Comparison of ENCODE assay signal across 1 cellular context in genomic region chr2:219059725-219060682, GRCh38.
TF ChIP-seq lines count a peak whose summit lies in the region.

No MANE protein-coding gene starts in this region.

TF ChIP-seq in HepG2, 621 proteins besides CTCF, POLR2A, EP300 and RAD21 (continues in another document):
- TF ChIP-seq MEIS1 (CRISPR knock-in tag; IDR thresholded peaks at IDR 0.05; ENCODE audit: borderline replicate concordance) (no peak), WIZ (CRISPR knock-in tag; IDR thresholded peaks at IDR 0.05) (no peak), ZNF737 (CRISPR knock-in tag; IDR thresholded peaks at IDR 0.05; ENCODE audit: borderline replicate concordance) (0 out of 2 replicates have a peak, but pooled peaks have one; percentile 32), ZNF510 (CRISPR knock-in tag; IDR thresholded peaks at IDR 0.05; ENCODE audit: low read depth) (no peak), TEAD2 (CRISPR knock-in tag; IDR thresholded peaks at IDR 0.05) (no peak), ETV5 (CRISPR knock-in tag; IDR thresholded peaks at IDR 0.05; ENCODE audit: borderline replicate concordance) (no peak; the same call in 1 of the 2 replicates), RXRB (CRISPR knock-in tag; IDR thresholded peaks at IDR 0.05; ENCODE audit: borderline replicate concordance) (no peak), ZNF550 (CRISPR knock-in tag; IDR thresholded peaks at IDR 0.05; ENCODE audit: borderline replicate concordance) (no peak), RXRA (CRISPR knock-in tag; IDR thresholded peaks at IDR 0.05) (no peak), ZSCAN21 (CRISPR knock-in tag; IDR thresholded peaks at IDR 0.05; ENCODE audit: borderline replicate concordance) (no peak), GPN1 (CRISPR knock-in tag; IDR thresholded peaks at IDR 0.05; ENCODE audit: borderline replicate concordance) (no peak), PTBP1 (IDR thresholded peaks at IDR 0.05; ENCODE audit: low read depth, low read length, poor library complexity, severe bottlenecking) (no peak), DR1 (CRISPR knock-in tag; IDR thresholded peaks at IDR 0.05) (no peak), ZNF230 (CRISPR knock-in tag; IDR thresholded peaks at IDR 0.05) (no peak), ZFP37 (CRISPR knock-in tag; IDR thresholded peaks at IDR 0.05; ENCODE audit: borderline replicate concordance) (no peak), ZNF609 (CRISPR knock-in tag; IDR thresholded peaks at IDR 0.05; ENCODE audit: borderline replicate concordance) (0 out of 2 replicates have a peak, but pooled peaks have one; percentile 14), STAT5B (CRISPR knock-in tag; IDR thresholded peaks at IDR 0.05) (no peak), CHCHD3 (CRISPR knock-in tag; IDR thresholded peaks at IDR 0.05) (peak; percentile 73; the same call in 1 of the 2 replicates), TCF12 (IDR thresholded peaks at IDR 0.05) (no peak), TCF12 (CRISPR knock-in tag; IDR thresholded peaks at IDR 0.05) (no peak), SKI (IDR thresholded peaks at IDR 0.05; ENCODE audit: partially characterized antibody) (peak; percentile 5), ZNF207 (IDR thresholded peaks at IDR 0.05; ENCODE audit: borderline replicate concordance) (no peak), MYC (CRISPR knock-in tag; IDR thresholded peaks at IDR 0.05; ENCODE audit: borderline replicate concordance) (0 out of 2 replicates have a peak, but pooled peaks have one; percentile 12), USF2 (IDR thresholded peaks at IDR 0.05; ENCODE audit: low read depth, low read length) (no peak), USF2 (CRISPR knock-in tag; IDR thresholded peaks at IDR 0.05; ENCODE audit: borderline replicate concordance) (0 out of 2 replicates have a peak, but pooled peaks have one; percentile 55), ZKSCAN1 (IDR thresholded peaks at IDR 0.05; ENCODE audit: low read length) (no peak), PRDM4 (CRISPR knock-in tag; IDR thresholded peaks at IDR 0.05; ENCODE audit: borderline replicate concordance) (no peak), ZNF276 (CRISPR knock-in tag; IDR thresholded peaks at IDR 0.05; ENCODE audit: low read depth) (no peak), RFX3 (CRISPR knock-in tag; IDR thresholded peaks at IDR 0.05) (no peak), ZNF441 (CRISPR knock-in tag; IDR thresholded peaks at IDR 0.05; ENCODE audit: borderline replicate concordance) (no peak), EZH2 (conservative IDR thresholded peaks at IDR 0.05; ENCODE audit: low read depth, low read length) (peak; percentile 97), CBX2 (IDR thresholded peaks at IDR 0.05; ENCODE audit: low read depth, low read length) (peak; percentile 98), CBX2 (CRISPR knock-in tag; IDR thresholded peaks at IDR 0.05; ENCODE audit: low read depth) (peak; percentile 86; the same call in 1 of the 2 replicates), NFIB (CRISPR knock-in tag; IDR thresholded peaks at IDR 0.05; ENCODE audit: borderline replicate concordance) (no peak), ZNF557 (CRISPR knock-in tag; IDR thresholded peaks at IDR 0.05) (no peak), PAX8 (CRISPR knock-in tag; IDR thresholded peaks at IDR 0.05; ENCODE audit: borderline replicate concordance) (no peak), HDAC1 (CRISPR knock-in tag; IDR thresholded peaks at IDR 0.05) (0 out of 2 replicates have a peak, but pooled peaks have one; percentile 31), UBTF (CRISPR knock-in tag; IDR thresholded peaks at IDR 0.05) (no peak), MEIS2 (CRISPR knock-in tag; IDR thresholded peaks at IDR 0.05) (no peak), ATF5 (CRISPR knock-in tag; IDR thresholded peaks at IDR 0.05; ENCODE audit: low read depth) (peak; percentile 74; the same call in 1 of the 2 replicates), THRA (CRISPR knock-in tag; IDR thresholded peaks at IDR 0.05; ENCODE audit: borderline replicate concordance) (no peak), ZBTB33 (CRISPR knock-in tag; IDR thresholded peaks at IDR 0.05) (no peak), ZFP91 (CRISPR knock-in tag; IDR thresholded peaks at IDR 0.05; ENCODE audit: borderline replicate concordance) (0 out of 2 replicates have a peak, but pooled peaks have one; percentile 1), TOE1 (CRISPR knock-in tag; IDR thresholded peaks at IDR 0.05) (no peak)
